ENCODE assay signal across 8 cellular contexts in the genomic region with DNA sequence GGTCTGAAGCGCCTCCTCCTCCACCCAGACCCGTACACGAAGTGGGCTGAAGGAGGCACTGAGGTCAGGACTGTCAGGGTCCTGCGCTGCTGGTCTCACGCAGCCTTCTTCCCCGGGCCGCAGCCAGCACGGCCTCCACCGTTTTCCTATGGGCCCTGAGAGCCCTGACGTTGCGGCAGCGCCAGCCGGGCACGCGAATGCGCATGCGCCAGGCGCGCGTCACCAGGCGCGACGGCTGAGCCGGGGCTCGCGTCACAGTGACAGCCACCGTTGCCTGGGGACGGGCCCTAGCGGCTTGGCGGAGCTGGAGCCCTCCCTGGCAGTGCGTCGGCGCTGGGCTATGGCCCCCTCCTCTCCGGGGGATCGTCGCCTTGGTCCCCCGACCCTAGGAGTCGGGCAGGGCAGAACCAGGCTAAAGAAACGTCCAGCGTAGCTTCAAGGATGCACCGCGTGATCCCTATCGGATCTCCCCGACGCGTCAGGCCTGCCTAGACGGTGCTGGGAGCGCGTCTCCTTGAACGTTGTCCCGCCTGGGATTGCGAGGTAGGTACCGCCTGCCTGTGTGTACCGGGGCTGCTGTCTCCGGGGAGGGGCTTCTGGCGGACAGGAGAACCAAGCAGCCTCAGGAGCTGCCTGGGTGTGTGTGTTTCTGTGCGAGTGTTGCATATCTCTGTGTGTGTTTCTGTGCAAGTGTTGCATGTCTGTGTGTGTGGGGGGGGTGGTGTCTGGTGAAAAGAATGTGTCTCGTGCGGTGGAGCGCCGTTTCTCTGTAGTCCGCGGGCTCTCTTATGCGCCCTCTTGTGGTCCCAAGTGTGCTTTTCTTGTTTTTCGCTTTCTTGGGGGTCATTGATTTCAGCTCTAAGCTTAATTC. TPM values are rescaled to one million over a fixed set of nuclear protein-coding genes. Genes with fewer than 3 reads are reported as not detected.
DNase-seq lines count a peak whose midpoint lies in the region; ATAC-seq and TF ChIP-seq lines count a peak whose summit lies in the region.

No MANE protein-coding gene starts in this region.

- H3K4me3 ChIP-seq in muscle layer of colon (ENCODE audit: low read depth in 1 of 2, low read length in 2 of 2): peak overlapping the region; percentile 21 to 38
- H3K4me3 ChIP-seq in upper lobe of right lung: peak overlapping the region; percentile 30

- BruUV-seq in Calu3 (replicated peaks; lab: Mats Ljungman, UMichigan): no TSS peak

- H3K27me3 ChIP-seq in muscle layer of colon (ENCODE audit: control insufficient read depth in 1 of 2, insufficient read depth in 2 of 2, low read length in 2 of 2) (no peaks in the 10 kb centered on the region), upper lobe of right lung (no peaks in the 10 kb centered on the region)

- H3K4me3 Mint-ChIP-seq in dendritic cell treated with granulocyte-macrophage colony-stimulating factor and Interleukin-4, amounts not matched to agents 40 ng/mL and 50 ng/mL, for 4 days: peak overlapping the region; percentile 79
- no peak overlapping the region for H3K4me3 Mint-ChIP-seq in Calu3 (ENCODE audit: low read depth, unreplicated experiment)

- DNase-seq in DMS 273 (lab: John Stamatoyannopoulos, UW; ENCODE audit: unreplicated experiment) (peak; percentile 20), DMS 273 treated with DMSO at 0.1 percent for 48 hours (lab: John Stamatoyannopoulos, UW) (no peak), T-helper 22 cell (ENCODE audit: low read depth) (peak; percentile 27), upper lobe of right lung (no peak), NCI-H2196 treated with DMSO at 0.1 percent for 48 hours (lab: John Stamatoyannopoulos, UW; ENCODE audit: unreplicated experiment) (no peak), Calu3 (no peak)

- no peaks in the 10 kb centered on the region for H3K36me3 ChIP-seq in muscle layer of colon (ENCODE audit: insufficient read depth, low read length)
- H3K36me3 ChIP-seq in upper lobe of right lung: no peaks in the 10 kb centered on the region

- intact Hi-C loops in dendritic cell treated with granulocyte-macrophage colony-stimulating factor and Interleukin-4, amounts not matched to agents 40 ng/mL and 50 ng/mL, for 4 days (cut with micrococcal nuclease): no loop called here
- intact Hi-C loops in upper lobe of right lung (cut with DNase I) (no loop called here), Calu3 (cut with micrococcal nuclease; ENCODE audit: unreplicated experiment) (no loop called here)

- TF ChIP-seq CTCF in upper lobe of right lung (IDR thresholded peaks at IDR 0.05) (no peak), Calu3 (IDR thresholded peaks at IDR 0.05; ENCODE audit: unreplicated experiment) (no peak)

- H3K36me3 Mint-ChIP-seq in dendritic cell treated with granulocyte-macrophage colony-stimulating factor and Interleukin-4, amounts not matched to agents 40 ng/mL and 50 ng/mL, for 4 days (ENCODE audit: low read depth): peaks cover 20% of the 10 kb centered on the region
- H3K36me3 Mint-ChIP-seq in Calu3 (ENCODE audit: insufficient read depth, unreplicated experiment): no peaks in the 10 kb centered on the region

- peaks cover 94% of the 10 kb centered on the region for H3K9me3 Mint-ChIP-seq in dendritic cell treated with granulocyte-macrophage colony-stimulating factor and Interleukin-4, amounts not matched to agents 40 ng/mL and 50 ng/mL, for 4 days
- H3K9me3 Mint-ChIP-seq in Calu3 (ENCODE audit: low read depth, unreplicated experiment): peaks cover 28% of the 10 kb centered on the region

- ATAC-seq in upper lobe of right lung: peak; percentile 45

- no peaks in the 10 kb centered on the region for H3K27me3 Mint-ChIP-seq in dendritic cell treated with granulocyte-macrophage colony-stimulating factor and Interleukin-4, amounts not matched to agents 40 ng/mL and 50 ng/mL, for 4 days
- H3K27me3 Mint-ChIP-seq in Calu3 (ENCODE audit: unreplicated experiment): no peaks in the 10 kb centered on the region

- CTCF ChIA-PET in Calu3 (lab: Charles Lee): no interaction called here

- H3K9ac ChIP-seq in muscle layer of colon (ENCODE audit: low read length): no peak overlapping the region

- peak overlapping the region; percentile 71 for H3K27ac Mint-ChIP-seq in dendritic cell treated with granulocyte-macrophage colony-stimulating factor and Interleukin-4, amounts not matched to agents 40 ng/mL and 50 ng/mL, for 4 days
- H3K27ac Mint-ChIP-seq in Calu3 (ENCODE audit: unreplicated experiment): no peak overlapping the region

- peaks cover 13% of the 10 kb centered on the region for H3K4me1 Mint-ChIP-seq in dendritic cell treated with granulocyte-macrophage colony-stimulating factor and Interleukin-4, amounts not matched to agents 40 ng/mL and 50 ng/mL, for 4 days (ENCODE audit: low read depth)
- no peaks in the 10 kb centered on the region for H3K4me1 Mint-ChIP-seq in Calu3 (ENCODE audit: low read depth, unreplicated experiment)

- no peaks in the 10 kb centered on the region for H3K4me1 ChIP-seq in muscle layer of colon (ENCODE audit: insufficient read depth, low read length)
- no peaks in the 10 kb centered on the region for H3K4me1 ChIP-seq in upper lobe of right lung

- H3K27ac ChIP-seq in muscle layer of colon (ENCODE audit: low read depth, low read length) (no peak overlapping the region), upper lobe of right lung (no peak overlapping the region)

- H3K9me3 ChIP-seq in muscle layer of colon (ENCODE audit: low read length): peaks cover 42% of the 10 kb centered on the region
- peaks cover 88% of the 10 kb centered on the region for H3K9me3 ChIP-seq in upper lobe of right lung

RNA-seq across cellular contexts. Expression of gene ZNF571, which starts 43.2 kb away (rescaled TPM):
- total RNA-seq in upper lobe of right lung: 5.5 TPM
- total RNA-seq in Calu3 (2022): 4.3 and 7.3 TPM in 2 replicates

RNA-seq across cellular contexts. Expression of gene ZNF540, which starts 43.3 kb away (rescaled TPM):
- total RNA-seq in upper lobe of right lung: 6.1 TPM
- 0.42 and 1.7 TPM in 2 replicates for total RNA-seq in Calu3 (2022)

RNA-seq across cellular contexts. Expression of gene ZNF793, which starts 44.6 kb away (rescaled TPM):
- total RNA-seq in upper lobe of right lung (4.2 TPM), Calu3 (2022) (not detected in 2 replicates)

Comparison
In these comparisons a context has a peak if more than half of its experiments do, and no peak if none do; other contexts are left out.
1. DNase-seq: peak in DMS 273 (single experiment) and T-helper 22 cell (single experiment); none in DMS 273 treated with DMSO at 0.1 percent for 48 hours (single experiment), upper lobe of right lung (single experiment), NCI-H2196 treated with DMSO at 0.1 percent for 48 hours (single experiment) and Calu3 (single experiment).